In genomic region chr7:101120315-101120714, GRCh38 we compare ENCODE assay signal across 35 cellular contexts. TPM values are rescaled to one million over a fixed set of nuclear protein-coding genes. Genes with fewer than 3 reads are reported as not detected.
DNase-seq lines count a peak whose midpoint lies in the region; ATAC-seq, FAIRE-seq and TF ChIP-seq lines count a peak whose summit lies in the region.
"Had no signal": no experiment of that assay in that cellular context is flagged by ENCODE, and none has a peak within 500 bp of the region (broad histone marks: within the 10 kb centered on the region; RNA-seq: fewer than 3 reads in every experiment).

No MANE protein-coding gene starts in this region.

- H4K20me1 ChIP-seq in astrocyte (ENCODE audit: insufficient read depth, low read length): no peaks in the 10 kb centered on the region

- no peak overlapping the region for H3K4me3 Mint-ChIP-seq in astrocyte (ENCODE audit: unreplicated experiment)
- H3K4me3 Mint-ChIP-seq in naive thymus-derived CD8-positive, alpha-beta T cell: no peak overlapping the region
- H3K4me3 Mint-ChIP-seq in activated T-cell treated with anti-CD3 and anti-CD28 coated beads, Interleukin-2, amount 50 U/mL, for 4 hours: no peak overlapping the region
- H3K4me3 Mint-ChIP-seq: activated CD4-positive, alpha-beta T cell treated with anti-CD3 and anti-CD28 coated beads, Interleukin-2, amount 10 ng/mL, durations not matched to agents 24 days and 14 days; activated T-helper 1 cell treated with anti-CD3 and anti-CD28 coated beads, Interleukin-12 subunit alpha, Interleukin-12 subunit beta, Interleukin-2, Interleukin-4 antibody, amounts not matched to agents 30 ng/mL and 10 ng/mL and 1 ng/mL, durations not matched to agents 14 hours and 24 hours and 36 hours; central memory CD8-positive, alpha-beta T cell; neural progenitor cell had no signal

- H3K27ac Mint-ChIP-seq in astrocyte (ENCODE audit: unreplicated experiment): no peak overlapping the region
- no peak overlapping the region for H3K27ac Mint-ChIP-seq in naive thymus-derived CD8-positive, alpha-beta T cell
- H3K27ac Mint-ChIP-seq: activated CD4-positive, alpha-beta T cell treated with anti-CD3 and anti-CD28 coated beads, Interleukin-2, amount 10 ng/mL, durations not matched to agents 24 days and 14 days; activated T-helper 1 cell treated with anti-CD3 and anti-CD28 coated beads, Interleukin-12 subunit alpha, Interleukin-12 subunit beta, Interleukin-2, Interleukin-4 antibody, amounts not matched to agents 30 ng/mL and 10 ng/mL and 1 ng/mL, durations not matched to agents 14 hours and 24 hours and 36 hours; neural progenitor cell; progenitor cell of endocrine pancreas had no signal

- H3K36me3 Mint-ChIP-seq in astrocyte (ENCODE audit: low read depth, unreplicated experiment): peaks cover 1% of the 10 kb centered on the region
- H3K36me3 Mint-ChIP-seq in naive thymus-derived CD8-positive, alpha-beta T cell: no peaks in the 10 kb centered on the region
- H3K36me3 Mint-ChIP-seq in activated T-cell treated with anti-CD3 and anti-CD28 coated beads, Interleukin-2, amount 50 U/mL, for 4 hours (ENCODE audit: insufficient read depth): no peaks in the 10 kb centered on the region
- H3K36me3 Mint-ChIP-seq: neural progenitor cell had no signal

- peaks cover 21% of the 10 kb centered on the region for H3K4me1 ChIP-seq in cardiac muscle cell (ENCODE audit: low read depth)
- H3K4me1 ChIP-seq in heart left ventricle: peaks cover 0 to 56% (median 38%) of the 10 kb centered on the region in 12 donors
- H3K4me1 ChIP-seq in astrocyte (ENCODE audit: insufficient read depth, low read length): peaks cover 69% of the 10 kb centered on the region
- peaks cover 65% of the 10 kb centered on the region for H3K4me1 ChIP-seq in mesodermal cell (ENCODE audit: control insufficient read depth, insufficient read depth, low read length, poor library complexity, severe bottlenecking)
- peaks cover 0 to 5% of the 10 kb centered on the region in 2 donors for H3K4me1 ChIP-seq in aorta (ENCODE audit: control insufficient read depth in 1 of 2, insufficient read depth in 2 of 2, low read length in 2 of 2)
- H3K4me1 ChIP-seq: HAP-1 had no signal

- TF ChIP-seq POLR2A in heart left ventricle (IDR thresholded peaks at IDR 0.05) (no peak), GM12892 (IDR thresholded peaks at IDR 0.05; ENCODE audit: low read depth, low read length) (no peak)

- H2AFZ ChIP-seq in astrocyte (ENCODE audit: low read depth, low read length): no peak overlapping the region
- H2AFZ ChIP-seq: neural progenitor cell had no signal

- TF ChIP-seq CTCF in cardiac muscle cell (IDR thresholded peaks at IDR 0.05; ENCODE audit: low read depth, low read length) (no peak), heart left ventricle (IDR thresholded peaks at IDR 0.05) (no peak), astrocyte (IDR thresholded peaks at IDR 0.05; ENCODE audit: insufficient read depth, low read depth, low read length) (no peak)

- intact Hi-C loops in heart left ventricle (cut with DNase I): no loop called here
- intact Hi-C loops in aorta (cut with DNase I): no loop called here

- DNase-seq in cardiac muscle cell (ENCODE audit: low read depth in 1 of 2, low spot score in 1 of 2): no peak
- DNase-seq in heart left ventricle: no peak
- DNase-seq in astrocyte (ENCODE audit: low read depth): no peak
- DNase-seq in aorta: no peak
- DNase-seq in naive thymus-derived CD8-positive, alpha-beta T cell: no peak
- no peak for DNase-seq in activated T-cell treated with anti-CD3 and anti-CD28 coated beads, Interleukin-2, amount 50 U/mL, for 4 hours
- DNase-seq in GM12892 (ENCODE audit: insufficient read length): no peak
- DNase-seq: activated CD4-positive, alpha-beta T cell treated with anti-CD3 and anti-CD28 coated beads, Interleukin-2, amount 10 ng/mL, durations not matched to agents 24 days and 14 days; activated naive CD4-positive, alpha-beta T cell treated with anti-CD3 and anti-CD28 coated beads, Interleukin-2, amount 50 U/mL, for 16 hours; COR-L47; DMS79 treated with DMSO at 0.1 percent for 48 hours; erythroblast; foreskin keratinocyte; islet precursor cell; mucosa of descending colon; NCI-H1092; NCI-H187; NCI-H2171 treated with DMSO at 0.1 percent for 48 hours; NCI-H524 treated with DMSO at 0.1 percent for 48 hours; sigmoid colon; SK-N-SH; T-helper 2 cell; WERI-Rb-1 had no signal

- H3K27ac ChIP-seq in cardiac muscle cell: peak overlapping the region; percentile 55
- H3K27ac ChIP-seq in heart left ventricle: peak overlapping the region in 1 of 12 donors; percentile 13
- H3K27ac ChIP-seq in astrocyte (ENCODE audit: low read depth, low read length): peak overlapping the region; percentile 99
- peak overlapping the region; percentile 78 for H3K27ac ChIP-seq in mesodermal cell (ENCODE audit: low read depth, low read length, severe bottlenecking)
- peak overlapping the region; percentile 77 to 83 for H3K27ac ChIP-seq in aorta (ENCODE audit: low read depth in 1 of 2, low read length in 2 of 2)
- H3K27ac ChIP-seq: foreskin keratinocyte, HL-60, neural progenitor cell, WERI-Rb-1 had no signal

- peaks cover 4% of the 10 kb centered on the region for H3K9me3 Mint-ChIP-seq in astrocyte (ENCODE audit: unreplicated experiment)
- H3K9me3 Mint-ChIP-seq in naive thymus-derived CD8-positive, alpha-beta T cell: no peaks in the 10 kb centered on the region
- no peaks in the 10 kb centered on the region for H3K9me3 Mint-ChIP-seq in activated T-cell treated with anti-CD3 and anti-CD28 coated beads, Interleukin-2, amount 50 U/mL, for 4 hours
- H3K9me3 Mint-ChIP-seq: activated CD4-positive, alpha-beta T cell treated with anti-CD3 and anti-CD28 coated beads, Interleukin-2, amount 10 ng/mL, durations not matched to agents 24 days and 14 days; activated T-helper 1 cell treated with anti-CD3 and anti-CD28 coated beads, Interleukin-12 subunit alpha, Interleukin-12 subunit beta, Interleukin-2, Interleukin-4 antibody, amounts not matched to agents 30 ng/mL and 10 ng/mL and 1 ng/mL, durations not matched to agents 14 hours and 24 hours and 36 hours; central memory CD8-positive, alpha-beta T cell had no signal

- H3K27me3 ChIP-seq in cardiac muscle cell: no peaks in the 10 kb centered on the region
- H3K27me3 ChIP-seq in heart left ventricle: no peaks in the 10 kb centered on the region
- no peaks in the 10 kb centered on the region for H3K27me3 ChIP-seq in astrocyte (ENCODE audit: insufficient read depth, low read length)
- no peaks in the 10 kb centered on the region for H3K27me3 ChIP-seq in aorta (ENCODE audit: control insufficient read depth in 1 of 2, insufficient read depth in 2 of 2, low read length in 1 of 2)
- H3K27me3 ChIP-seq: foreskin keratinocyte, neural progenitor cell, sigmoid colon had no signal

- H3K27me3 Mint-ChIP-seq in astrocyte (ENCODE audit: low read depth, unreplicated experiment): no peaks in the 10 kb centered on the region
- peaks cover 17 to 58% (median 25%) of the 10 kb centered on the region in 5 donors for H3K27me3 Mint-ChIP-seq in naive thymus-derived CD8-positive, alpha-beta T cell
- H3K27me3 Mint-ChIP-seq in activated T-cell treated with anti-CD3 and anti-CD28 coated beads, Interleukin-2, amount 50 U/mL, for 4 hours (ENCODE audit: low read depth): peaks cover 48% of the 10 kb centered on the region

- FAIRE-seq in astrocyte (lab: Jason Lieb, UNC) (no peak), GM12892 (lab: Jason Lieb, UNC) (no peak)
- FAIRE-seq: A204.1 had no signal

- ATAC-seq in heart left ventricle (no peak), aorta (ENCODE audit: low FRiP score) (no peak)
- no peak for ATAC-seq in naive thymus-derived CD8-positive, alpha-beta T cell
- ATAC-seq in activated T-cell treated with anti-CD3 and anti-CD28 coated beads, Interleukin-2, amount 50 U/mL, for 4 hours: no peak
- ATAC-seq: foreskin keratinocyte, mucosa of descending colon had no signal

- peak overlapping the region; percentile 69 for H3K9ac ChIP-seq in astrocyte (ENCODE audit: low read length)
- H3K9ac ChIP-seq: neural progenitor cell, SK-N-SH had no signal

- H3K36me3 ChIP-seq in cardiac muscle cell: no peaks in the 10 kb centered on the region
- H3K36me3 ChIP-seq in heart left ventricle: no peaks in the 10 kb centered on the region
- no peaks in the 10 kb centered on the region for H3K36me3 ChIP-seq in astrocyte (ENCODE audit: insufficient read depth, low read length)
- no peaks in the 10 kb centered on the region for H3K36me3 ChIP-seq in mesodermal cell (ENCODE audit: control insufficient read depth, insufficient read depth, low read length)
- H3K36me3 ChIP-seq in aorta (ENCODE audit: control insufficient read depth in 1 of 2, insufficient read depth in 2 of 2, low read length in 1 of 2): no peaks in the 10 kb centered on the region
- H3K36me3 ChIP-seq: HAP-1, neural progenitor cell, sigmoid colon, WERI-Rb-1 had no signal

- 74 to 90% (median 81%) methylated on average over 4 of the region's 4 CpGs for whole genome bisulfite sequencing in heart left ventricle, 4 donors
- WGBS in mesodermal cell (ENCODE audit: insufficient coverage in 2 of 2), 2 experiments: 90 to 100% methylated on average over 1 to 2 of the region's 4 CpGs
- 54 to 62% methylated on average over 4 of the region's 4 CpGs for WGBS in aorta, 2 donors

- POLR2A ChIA-PET in naive thymus-derived CD8-positive, alpha-beta T cell (lab: Charles Lee): interaction anchor here (0.7 kb wide), 1 partner anchor 20 kb away, joined by 3 read pairs; no protein-coding TSS in a partner anchor

- H3K9me3 ChIP-seq in cardiac muscle cell (ENCODE audit: low read depth) (no peaks in the 10 kb centered on the region), heart left ventricle (no peaks in the 10 kb centered on the region), astrocyte (ENCODE audit: insufficient read depth, low read depth, low read length) (no peaks in the 10 kb centered on the region), mesodermal cell (ENCODE audit: control insufficient read depth, low read length) (no peaks in the 10 kb centered on the region), aorta (ENCODE audit: control insufficient read depth, low read length) (no peaks in the 10 kb centered on the region)
- H3K9me3 ChIP-seq: HAP-1, mucosa of descending colon, sigmoid colon, SK-N-SH had no signal

- no peak overlapping the region for H3K4me3 ChIP-seq in cardiac muscle cell
- no peak overlapping the region for H3K4me3 ChIP-seq in heart left ventricle
- no peak overlapping the region for H3K4me3 ChIP-seq in astrocyte (ENCODE audit: insufficient read depth, low read depth, low read length)
- H3K4me3 ChIP-seq in mesodermal cell (ENCODE audit: extremely low read depth, insufficient read depth, low read length, poor library complexity, severe bottlenecking): no peak overlapping the region
- H3K4me3 ChIP-seq in aorta (ENCODE audit: low read length in 2 of 2): no peak overlapping the region
- H3K4me3 ChIP-seq: HAP-1, mucosa of descending colon, neural progenitor cell, sigmoid colon had no signal

- peaks cover 8% of the 10 kb centered on the region for H3K79me2 ChIP-seq in astrocyte (ENCODE audit: insufficient read depth, low read length)

- H3K4me2 ChIP-seq in astrocyte (ENCODE audit: low read length): peak overlapping the region; percentile 58
- H3K4me2 ChIP-seq: neural progenitor cell, SK-N-SH had no signal

- peaks cover 47% of the 10 kb centered on the region for H3K4me1 Mint-ChIP-seq in astrocyte (ENCODE audit: low read depth, unreplicated experiment)
- peaks cover 7 to 20% (median 18%) of the 10 kb centered on the region in 4 donors for H3K4me1 Mint-ChIP-seq in naive thymus-derived CD8-positive, alpha-beta T cell
- peaks cover 14% of the 10 kb centered on the region for H3K4me1 Mint-ChIP-seq in activated T-cell treated with anti-CD3 and anti-CD28 coated beads, Interleukin-2, amount 50 U/mL, for 4 hours (ENCODE audit: low read depth)

RNA-seq across cellular contexts. Expression of gene SERPINE1, which starts 6.6 kb away (rescaled TPM):
- total RNA-seq in cardiac muscle cell (1.1 and 1.6 TPM in 2 replicates), heart left ventricle (100 to 1,000 TPM in 1 of 9 donors, 10 to 100 TPM in 4, 1 to 10 TPM in 4; 1.3 to 153 (median 13.9) TPM), astrocyte (1,303 and 1,496 TPM in 2 replicates), aorta (100 to 1,000 TPM in 1 of 2 donors, 10 to 100 TPM in 1; 57.1 to 693 TPM)
- polyA plus RNA-seq in cardiac muscle cell (1.9 and 5.7 TPM in 2 replicates), heart left ventricle (100 to 1,000 TPM in 1 of 2 donors, 1 to 10 TPM in 1; 3.4 to 595 TPM), aorta (100 to 1,000 TPM in 1 of 2 donors, 10 to 100 TPM in 1; 71.5 to 137 TPM)
- 150 TPM for polyA plus RNA-seq in mesodermal cell (2013, experiment 1 of 2)
- polyA plus RNA-seq in mesodermal cell (2013, experiment 2 of 2): 117 TPM
- under 1 TPM in 1 of 2 experiments, not detected in 1; 0.11 TPM for total RNA-seq in naive thymus-derived CD8-positive, alpha-beta T cell
- not detected for polyA plus RNA-seq in naive thymus-derived CD8-positive, alpha-beta T cell
- under 1 TPM; 0.18 to 0.46 (median 0.33) TPM for total RNA-seq in activated T-cell treated with anti-CD3 and anti-CD28 coated beads, Interleukin-2, amount 50 U/mL, for 4 hours
- polyA plus RNA-seq in GM12892 (2012; ENCODE audit: missing spikeins): 0.61 TPM

RNA-seq across cellular contexts. Expression of gene AP1S1, which starts 34.0 kb away (rescaled TPM):
- total RNA-seq in cardiac muscle cell: 51.5 and 59.5 TPM in 2 replicates
- 10.1 and 13.8 TPM in 2 replicates for polyA plus RNA-seq in cardiac muscle cell
- 10 to 100 TPM in 8 of 9 donors, 1 to 10 TPM in 1; 9.9 to 24.5 (median 12.8) TPM for total RNA-seq in heart left ventricle
- 10 to 100 TPM; 15.9 to 41.8 TPM for polyA plus RNA-seq in heart left ventricle
- total RNA-seq in astrocyte: 172 and 181 TPM in 2 replicates
- 98.7 TPM for polyA plus RNA-seq in mesodermal cell (2013, experiment 1 of 2)
- 82.7 TPM for polyA plus RNA-seq in mesodermal cell (2013, experiment 2 of 2)
- 10 to 100 TPM; 21.3 to 26.9 TPM for total RNA-seq in aorta
- polyA plus RNA-seq in aorta: 10 to 100 TPM; 16.8 to 51.2 TPM
- total RNA-seq in naive thymus-derived CD8-positive, alpha-beta T cell: 1 to 10 TPM; 8.0 to 9.9 TPM
- polyA plus RNA-seq in naive thymus-derived CD8-positive, alpha-beta T cell: 1 to 10 TPM; 3.3 to 4.6 (median 3.8) TPM
- total RNA-seq in activated T-cell treated with anti-CD3 and anti-CD28 coated beads, Interleukin-2, amount 50 U/mL, for 4 hours: 10 to 100 TPM; 27.6 to 32.9 (median 28.3) TPM
- polyA plus RNA-seq in GM12892 (2012; ENCODE audit: missing spikeins): 95.5 TPM

RNA-seq across cellular contexts. Expression of gene TRIM56, which starts 35.0 kb away (rescaled TPM):
- total RNA-seq in cardiac muscle cell: 5.7 and 12.9 TPM in 2 replicates
- polyA plus RNA-seq in cardiac muscle cell: 11.6 and 18.5 TPM in 2 replicates
- 10 to 100 TPM in 8 of 9 donors, 1 to 10 TPM in 1; 7.9 to 37.4 (median 14.7) TPM for total RNA-seq in heart left ventricle
- 10 to 100 TPM; 10.7 to 12.7 TPM for polyA plus RNA-seq in heart left ventricle
- total RNA-seq in astrocyte: 24.2 and 24.4 TPM in 2 replicates
- polyA plus RNA-seq in mesodermal cell (2013, experiment 1 of 2): 4.3 TPM
- 4.8 TPM for polyA plus RNA-seq in mesodermal cell (2013, experiment 2 of 2)
- total RNA-seq in aorta: 10 to 100 TPM; 56.6 to 58.3 TPM
- polyA plus RNA-seq in aorta: 10 to 100 TPM in 1 of 2 donors, 1 to 10 TPM in 1; 9.4 to 16.9 TPM
- total RNA-seq in naive thymus-derived CD8-positive, alpha-beta T cell: 10 to 100 TPM; 67.4 to 67.7 TPM
- 10 to 100 TPM in 2 of 3 donors, 1 to 10 TPM in 1; 3.8 to 17.9 (median 11.4) TPM for polyA plus RNA-seq in naive thymus-derived CD8-positive, alpha-beta T cell
- 10 to 100 TPM; 23.9 to 26.8 (median 24.2) TPM for total RNA-seq in activated T-cell treated with anti-CD3 and anti-CD28 coated beads, Interleukin-2, amount 50 U/mL, for 4 hours
- 17.0 TPM for polyA plus RNA-seq in GM12892 (2012; ENCODE audit: missing spikeins)

RNA-seq across cellular contexts. Expression of gene VGF, which starts 45.1 kb away (rescaled TPM):
- total RNA-seq in cardiac muscle cell (0.99 and 1.2 TPM in 2 replicates), heart left ventricle (under 1 TPM in 2 of 9 donors, not detected in 7; 0.09 to 0.19 TPM), astrocyte (40.5 and 51.8 TPM in 2 replicates), aorta (not detected)
- polyA plus RNA-seq in cardiac muscle cell (0.18 and 0.69 TPM in 2 replicates), heart left ventricle (under 1 TPM in 1 of 2 donors, not detected in 1; 0.14 TPM), aorta (not detected)
- 79.3 TPM for polyA plus RNA-seq in mesodermal cell (2013, experiment 1 of 2)
- polyA plus RNA-seq in mesodermal cell (2013, experiment 2 of 2): 56.9 TPM
- not detected for total RNA-seq in naive thymus-derived CD8-positive, alpha-beta T cell
- not detected for polyA plus RNA-seq in naive thymus-derived CD8-positive, alpha-beta T cell
- total RNA-seq in activated T-cell treated with anti-CD3 and anti-CD28 coated beads, Interleukin-2, amount 50 U/mL, for 4 hours: not detected
- not detected for polyA plus RNA-seq in GM12892 (2012; ENCODE audit: missing spikeins)
- total RNA-seq: liver, subcutaneous adipose tissue, urinary bladder had no signal
- polyA plus RNA-seq: liver had no signal

RNA-seq across cellular contexts. Expression of gene NAT16, which starts 59.8 kb away (rescaled TPM):
- total RNA-seq in cardiac muscle cell (0.27 TPM in 1 of 2 replicates, not detected in the other), heart left ventricle (under 1 TPM in 1 of 9 donors, not detected in 8; 0.23 TPM), astrocyte (0.16 TPM in 1 of 2 replicates, not detected in the other), aorta (not detected)
- polyA plus RNA-seq in cardiac muscle cell (not detected in 2 replicates), heart left ventricle (not detected), aorta (not detected)
- 0.70 TPM for polyA plus RNA-seq in mesodermal cell (2013, experiment 1 of 2)
- 0.20 TPM for polyA plus RNA-seq in mesodermal cell (2013, experiment 2 of 2)
- total RNA-seq in naive thymus-derived CD8-positive, alpha-beta T cell: not detected
- not detected for polyA plus RNA-seq in naive thymus-derived CD8-positive, alpha-beta T cell
- not detected for total RNA-seq in activated T-cell treated with anti-CD3 and anti-CD28 coated beads, Interleukin-2, amount 50 U/mL, for 4 hours
- not detected for polyA plus RNA-seq in GM12892 (2012; ENCODE audit: missing spikeins)
- total RNA-seq: activated CD4-positive, alpha-beta T cell treated with anti-CD3 and anti-CD28 coated beads, Interleukin-2, amount 10 ng/mL, durations not matched to agents 24 days and 14 days; foreskin keratinocyte; liver; mucosa of descending colon; progenitor cell of endocrine pancreas; RPMI7951; sigmoid colon; subcutaneous adipose tissue; urinary bladder had no signal
- polyA plus RNA-seq: foreskin keratinocyte, liver, urinary bladder had no signal
